ENCODE assay signal across 8 cellular contexts in the genomic region with DNA sequence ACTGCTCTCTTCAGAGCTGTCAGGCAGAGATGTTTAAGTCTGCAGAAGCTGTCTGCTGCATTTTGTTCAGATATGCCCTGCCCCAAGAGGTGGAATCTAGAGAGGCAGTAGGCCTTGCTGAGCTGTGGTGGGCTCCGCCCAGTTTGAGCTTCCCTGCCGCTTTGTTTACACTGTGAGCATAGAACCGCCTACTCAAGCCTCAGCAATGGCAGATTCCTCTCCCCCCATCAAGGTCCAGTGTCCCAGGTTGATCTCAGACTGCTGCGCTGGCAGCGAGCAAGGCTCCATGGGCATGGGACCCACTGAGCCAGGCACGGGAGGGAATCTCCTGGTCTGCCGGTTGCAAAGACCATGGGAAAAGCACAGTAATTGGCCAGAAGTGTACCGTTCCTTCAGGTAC. TPM values are rescaled to one million over a fixed set of nuclear protein-coding genes. Genes with fewer than 3 reads are reported as not detected.
"Had no signal": no experiment of that assay in that cellular context is flagged by ENCODE, and none has a peak within 500 bp of the region (broad histone marks: within the 10 kb centered on the region; RNA-seq: fewer than 3 reads in every experiment).

No MANE protein-coding gene starts in this region.

RNA-seq across cellular contexts. Expression of gene ARHGAP29, which starts 55.6 kb away (rescaled TPM):
- total RNA-seq: activated B cell treated with CpG ODN at 0.5 μM for 24 hours; activated CD4-positive, alpha-beta T cell treated with anti-CD3 and anti-CD28 coated beads, Interleukin-2, amount 10 ng/mL, durations not matched to agents 24 days and 14 days; activated CD4-positive, alpha-beta T cell treated with anti-CD3 and anti-CD28 coated beads, Interleukin-2, amount 10 ng/mL, durations not matched to agents 7 days and 5 days; activated CD8-positive, alpha-beta memory T cell treated with anti-CD3 and anti-CD28 coated beads for 36 hours; activated CD8-positive, alpha-beta memory T cell treated with anti-CD3 and anti-CD28 coated beads, Interleukin-2, amount 10 ng/mL, durations not matched to agents 7 days and 5 days; activated CD8-positive, alpha-beta T cell treated with anti-CD3 and anti-CD28 coated beads for 36 hours; activated CD8-positive, alpha-beta T cell treated with anti-CD3 and anti-CD28 coated beads, Interleukin-2, amount 10 ng/mL, durations not matched to agents 7 days and 5 days; T-helper 2 cell treated with Interferon-gamma antibody and Interleukin-4, amounts not matched to agents 100 ng/mL and 5 ng/mL, for 36 hours had no signal
